31 cellular contexts compared by ENCODE assay signal in the genomic region with DNA sequence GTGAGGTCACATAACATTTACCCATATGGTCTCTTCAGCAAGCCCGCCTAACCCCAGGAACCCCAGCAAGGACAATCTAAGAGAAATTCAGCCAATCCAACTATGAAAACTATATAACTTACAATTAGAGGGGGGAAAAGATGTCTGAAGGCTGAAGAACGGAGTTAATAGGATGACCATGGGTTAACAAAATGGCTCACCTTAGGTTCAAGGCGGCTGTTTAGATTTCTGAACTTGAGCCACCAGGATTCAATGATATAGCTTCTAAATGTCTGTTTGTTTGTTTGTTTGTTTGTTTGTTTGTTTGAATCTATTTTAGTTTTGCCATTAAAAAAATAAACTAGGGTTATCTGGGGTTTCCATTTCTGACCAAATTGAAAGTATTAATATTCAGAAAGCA.
"Had no signal": no experiment of that assay in that cellular context is flagged by ENCODE, and none has a peak within 500 bp of the region (broad histone marks: within the 10 kb centered on the region; RNA-seq: fewer than 3 reads in every experiment).

No MANE protein-coding gene starts in this region.

- H3K9me2 ChIP-seq: SK-N-SH had no signal

- H3K9ac ChIP-seq: SK-N-SH had no signal

- H3K27ac ChIP-seq: Peyer's patch, SJSA1 had no signal

- H3K9me3 ChIP-seq: MG63, Peyer's patch, SJSA1, SK-N-SH had no signal

- H3K36me3 ChIP-seq: MG63, Peyer's patch, SJSA1 had no signal

- H3K27me3 ChIP-seq: MG63, Peyer's patch, SJSA1 had no signal

- DNase-seq: MG63, NCI-H1048, NCI-H1092 treated with DMSO at 0.1 percent for 48 hours, NCI-H1105 treated with DMSO at 0.1 percent for 48 hours, NCI-H1417, NCI-H1436, NCI-H146, NCI-H1694, NCI-H187, NCI-H1930, NCI-H2029 treated with DMSO at 0.1 percent for 48 hours, NCI-H2081 treated with DMSO at 0.1 percent for 48 hours, NCI-H2107, NCI-H2171, NCI-H226, NCI-H446 treated with DMSO at 0.1 percent for 48 hours, NCI-H510A, NCI-H524, NCI-H526, NCI-H69, NCI-H748 treated with DMSO at 0.1 percent for 48 hours, NCI-H82, OCI-M1, PC-3, Peyer's patch, Right ventricle myocardium superior, RPMI8226, SHP77 treated with DMSO at 0.1 percent for 48 hours, SK-N-SH, SW 1271 had no signal

- H3K4me3 ChIP-seq: MG63, Peyer's patch, SJSA1 had no signal

- H3K4me1 ChIP-seq: Peyer's patch, SJSA1 had no signal

- ATAC-seq: PC-3 had no signal

- H3K4me2 ChIP-seq: SK-N-SH had no signal
